Comparison of ENCODE assay signal across 15 cellular contexts in genomic region chr12:110006115-110006514, GRCh38.
"Had no signal": no experiment of that assay in that cellular context is flagged by ENCODE, and none has a peak within 500 bp of the region (broad histone marks: within the 10 kb centered on the region; RNA-seq: fewer than 3 reads in every experiment).

No MANE protein-coding gene starts in this region.

- H3K27me3 Mint-ChIP-seq: activated CD4-positive, alpha-beta memory T cell treated with anti-CD3 and anti-CD28 coated beads for 36 hours; activated CD4-positive, alpha-beta T cell treated with anti-CD3 and anti-CD28 coated beads for 36 hours; activated naive CD4-positive, alpha-beta T cell treated with anti-CD3 and anti-CD28 coated beads, Interleukin-2, amount 10 ng/mL, durations not matched to agents 7 days and 5 days; brain; central memory CD8-positive, alpha-beta T cell; naive thymus-derived CD8-positive, alpha-beta T cell had no signal

- H3K27ac ChIP-seq: coronary artery, esophagus muscularis mucosa, hepatocyte, parathyroid adenoma, WERI-Rb-1 had no signal

- H3K27me3 ChIP-seq: esophagus muscularis mucosa, hepatocyte had no signal

- H3K4me3 Mint-ChIP-seq: brain had no signal

- DNase-seq: activated CD4-positive, alpha-beta memory T cell treated with anti-CD3 and anti-CD28 coated beads for 36 hours; activated CD4-positive, alpha-beta T cell treated with anti-CD3 and anti-CD28 coated beads for 36 hours; activated naive CD4-positive, alpha-beta T cell treated with anti-CD3 and anti-CD28 coated beads, Interleukin-2, amount 10 ng/mL, durations not matched to agents 7 days and 5 days; amniotic stem cell; islet precursor cell; naive thymus-derived CD8-positive, alpha-beta T cell; stimulated activated naive CD4-positive, alpha-beta T cell treated with Interleukin-2 at 50 U/mL for 16 hours; WERI-Rb-1 had no signal

- H3K4me3 ChIP-seq: coronary artery, esophagus muscularis mucosa, hepatocyte had no signal

- H3K27ac Mint-ChIP-seq: brain had no signal

- H3K4me1 ChIP-seq: parathyroid adenoma had no signal

- ATAC-seq: activated CD4-positive, alpha-beta T cell treated with anti-CD3 and anti-CD28 coated beads for 36 hours; left lobe of liver had no signal

- H3K9me3 ChIP-seq: esophagus muscularis mucosa had no signal

- H3K9me3 Mint-ChIP-seq: activated naive CD4-positive, alpha-beta T cell treated with anti-CD3 and anti-CD28 coated beads, Interleukin-2, amount 10 ng/mL, durations not matched to agents 7 days and 5 days; central memory CD8-positive, alpha-beta T cell; naive thymus-derived CD8-positive, alpha-beta T cell had no signal
